ENCODE assay signal across 8 cellular contexts in genomic region chr3:195989921-195990840, GRCh38.
DNase-seq lines count a peak whose midpoint lies in the region; ATAC-seq and FAIRE-seq lines count a peak whose summit lies in the region.
"Not testable (repeated sequence)": the region's sequence is repeated elsewhere in the genome, so short reads cannot be mapped to it uniquely, and the experiment has no call there.

No MANE protein-coding gene starts in this region.

- not testable (repeated sequence) for H3K4me1 Mint-ChIP-seq in activated naive CD8-positive, alpha-beta T cell (ENCODE audit: low read depth); naive B cell

- H3K4me3 Mint-ChIP-seq in activated naive CD8-positive, alpha-beta T cell, result peak overlapping the region; percentile 86
- H3K4me3 Mint-ChIP-seq in naive B cell, result peak overlapping the region; percentile 73 to 94 (median 88)

- H3K27me3 Mint-ChIP-seq in activated naive CD8-positive, alpha-beta T cell; naive B cell: not testable (repeated sequence)

- peak; percentile 94 for ATAC-seq in GM19452 (IDR thresholded peaks at IDR 0.05; ENCODE audit: unreplicated experiment)
- peak; percentile 89 for ATAC-seq in HG03196 (IDR thresholded peaks at IDR 0.05; ENCODE audit: unreplicated experiment)
- ATAC-seq in SK-N-SH treated with all-trans-retinoic acid at 6 μM for 48 hours, result peak; percentile 81
- ATAC-seq in naive B cell (ENCODE audit: low read depth in 2 of 2), result peak; percentile 84 to 90

- peak overlapping the region; percentile 78 for H3K27ac Mint-ChIP-seq in activated naive CD8-positive, alpha-beta T cell
- peak overlapping the region; percentile 18 to 96 (median 80) for H3K27ac Mint-ChIP-seq in naive B cell

- DNase-seq in CD1c-positive myeloid dendritic cell (ENCODE audit: extremely low spot score) (peak; percentile 92), frontal cortex (ENCODE audit: low spot score in 2 of 2) (peak; percentile 37 to 83), naive B cell (peak; percentile 98)
- peak; percentile 95 for DNase-seq in stimulated activated CD8-positive, alpha-beta memory T cell treated with anti-CD3 and anti-CD28 coated beads, Interleukin-15, amount 100 ng/mL, for 24 hours (ENCODE audit: low read depth)

- not testable (repeated sequence) for H3K9me3 Mint-ChIP-seq in activated naive CD8-positive, alpha-beta T cell (ENCODE audit: low read depth); naive B cell

- FAIRE-seq in frontal cortex (lab: Jason Lieb, UNC), result not testable (repeated sequence)

- H3K36me3 Mint-ChIP-seq in activated naive CD8-positive, alpha-beta T cell; naive B cell: not testable (repeated sequence)

Comparison
In these comparisons a context has a peak if more than half of its experiments do, and no peak if none do; other contexts are left out.
1. Peak in every context shown above with its lines: DNase-seq and ATAC-seq.